9 cellular contexts compared by ENCODE assay signal in genomic region chr2:101114815-101115214, GRCh38. TPM values are rescaled to one million over a fixed set of nuclear protein-coding genes. Genes with fewer than 3 reads are reported as not detected.
DNase-seq lines count a peak whose midpoint lies in the region; ATAC-seq and TF ChIP-seq lines count a peak whose summit lies in the region.
"Had no signal": no experiment of that assay in that cellular context is flagged by ENCODE, and none has a peak within 500 bp of the region (broad histone marks: within the 10 kb centered on the region; RNA-seq: fewer than 3 reads in every experiment).

No MANE protein-coding gene starts in this region.

- no peak overlapping the region for H3K27ac Mint-ChIP-seq in stimulated activated naive B cell treated with anti-CD40 and anti-IgM and Interleukin-4, amounts not matched to agents 10 μg/mL and 1 μg/mL and 100 μg/mL, for 72 hours

- no peak for TF ChIP-seq POLR2A in ovary (IDR thresholded peaks at IDR 0.05)

- H3K9me3 ChIP-seq in iPS DF 6.9 (ENCODE audit: control insufficient read depth, insufficient read depth, low read length): no peaks in the 10 kb centered on the region
- H3K9me3 ChIP-seq in ovary: no peaks in the 10 kb centered on the region

- POLR2A ChIA-PET in RWPE1 (lab: Yijun Ruan, JAX; ENCODE audit: low non-redundant PET): no interaction called here

- WGBS in iPS DF 6.9 (ENCODE audit: insufficient coverage, insufficient read length): no CpG with 5 or more reads among the region's 6 CpGs
- WGBS in ovary, 3 donors: 91 to 97% (median 93%) methylated on average over 6 of the region's 6 CpGs

- H3K27ac ChIP-seq in HL-60 (replicated peaks) (peak overlapping the region; percentile 66), RWPE1 (peak overlapping the region; percentile 54), iPS DF 6.9 (ENCODE audit: low read length) (peak overlapping the region; percentile 13), ovary (no peak overlapping the region)

- DNase-seq in HL-60 (ENCODE audit: low read depth in 1 of 2, low spot score in 1 of 2): peak in 1 of 2 experiments; percentile 87
- DNase-seq in RWPE1 (ENCODE audit: low spot score): no peak
- DNase-seq in iPS DF 6.9 (ENCODE audit: low read depth, low spot score): no peak
- DNase-seq in stimulated activated naive B cell treated with anti-CD40 and anti-IgM and Interleukin-4, amounts not matched to agents 10 μg/mL and 1 μg/mL and 100 μg/mL, for 72 hours: peak; percentile 5
- DNase-seq in NCI-H526 (lab: John Stamatoyannopoulos, UW): no peak
- no peak for DNase-seq in RKO (ENCODE audit: low spot score)
- no peak for DNase-seq in ovary
- DNase-seq: foreskin melanocyte had no signal

- H3K27me3 ChIP-seq in HL-60 (ENCODE audit: insufficient read depth, poor library complexity, severe bottlenecking): no peaks in the 10 kb centered on the region
- no peaks in the 10 kb centered on the region for H3K27me3 ChIP-seq in iPS DF 6.9 (ENCODE audit: control insufficient read depth, insufficient read depth, low read length)
- no peaks in the 10 kb centered on the region for H3K27me3 ChIP-seq in ovary

- H3K9me3 Mint-ChIP-seq in stimulated activated naive B cell treated with anti-CD40 and anti-IgM and Interleukin-4, amounts not matched to agents 10 μg/mL and 1 μg/mL and 100 μg/mL, for 72 hours: no peaks in the 10 kb centered on the region
- H3K9me3 Mint-ChIP-seq: neural crest cell had no signal

- no peak overlapping the region for H3K4me3 ChIP-seq in HL-60 (replicated peaks; ENCODE audit: insufficient read depth, low read length)
- H3K4me3 ChIP-seq in iPS DF 6.9 (ENCODE audit: low read length): no peak overlapping the region
- no peak overlapping the region for H3K4me3 ChIP-seq in ovary

- peak overlapping the region in 1 of 2 donors; percentile 23 for H3K4me3 Mint-ChIP-seq in stimulated activated naive B cell treated with anti-CD40 and anti-IgM and Interleukin-4, amounts not matched to agents 10 μg/mL and 1 μg/mL and 100 μg/mL, for 72 hours
- H3K4me3 Mint-ChIP-seq: neural crest cell had no signal

- intact Hi-C loops in ovary (cut with DNase I): no loop called here

- H3K4me1 Mint-ChIP-seq in stimulated activated naive B cell treated with anti-CD40 and anti-IgM and Interleukin-4, amounts not matched to agents 10 μg/mL and 1 μg/mL and 100 μg/mL, for 72 hours: peaks cover 6 to 32% of the 10 kb centered on the region in 2 donors

- TF ChIP-seq EP300 in ovary (IDR thresholded peaks at IDR 0.05): no peak

- ATAC-seq in stimulated activated naive B cell treated with anti-CD40 and anti-IgM and Interleukin-4, amounts not matched to agents 10 μg/mL and 1 μg/mL and 100 μg/mL, for 72 hours (replicated peaks): peak; percentile 82 to 90

- H3K4me1 ChIP-seq in iPS DF 6.9 (ENCODE audit: control insufficient read depth, insufficient read depth, low read length) (peaks cover 9% of the 10 kb centered on the region), ovary (ENCODE audit: insufficient read depth) (peaks cover 8% of the 10 kb centered on the region)

- no peaks in the 10 kb centered on the region for H3K36me3 ChIP-seq in iPS DF 6.9 (ENCODE audit: control insufficient read depth, insufficient read depth, low read length)
- H3K36me3 ChIP-seq in ovary: no peaks in the 10 kb centered on the region

- peaks cover 0 to 5% of the 10 kb centered on the region in 2 donors for H3K27me3 Mint-ChIP-seq in stimulated activated naive B cell treated with anti-CD40 and anti-IgM and Interleukin-4, amounts not matched to agents 10 μg/mL and 1 μg/mL and 100 μg/mL, for 72 hours

- no peaks in the 10 kb centered on the region for H3K36me3 Mint-ChIP-seq in stimulated activated naive B cell treated with anti-CD40 and anti-IgM and Interleukin-4, amounts not matched to agents 10 μg/mL and 1 μg/mL and 100 μg/mL, for 72 hours

- CTCF ChIA-PET in RWPE1 (lab: Yijun Ruan, JAX): no interaction called here

- TF ChIP-seq CTCF in HL-60 (IDR thresholded peaks at IDR 0.05; ENCODE audit: insufficient read depth, low read length): no peak
- TF ChIP-seq CTCF in RWPE1 (conservative IDR thresholded peaks at IDR 0.05; ENCODE audit: low read depth): no peak
- TF ChIP-seq CTCF in ovary (IDR thresholded peaks at IDR 0.05): no peak

RNA-seq across cellular contexts. Expression of gene TBC1D8, which starts 36.4 kb away (rescaled TPM):
- total RNA-seq in ovary: 10 to 100 TPM; 14.3 to 44.6 (median 15.8) TPM
- polyA plus RNA-seq in ovary: 10 to 100 TPM; 10.8 to 10.9 TPM

Comparison
In these comparisons a context has a peak if more than half of its experiments do, and no peak if none do; other contexts are left out.
1. H3K27ac ChIP-seq: peak in HL-60 (single experiment), RWPE1 (single experiment) and iPS DF 6.9 (single experiment); none in ovary (0 of 2).